In genomic region chr9:89597711-89598707, GRCh38 we compare ENCODE assay signal across 8 cellular contexts. TPM values are rescaled to one million over a fixed set of nuclear protein-coding genes. Genes with fewer than 3 reads are reported as not detected.
DNase-seq lines count a peak whose midpoint lies in the region; ATAC-seq and TF ChIP-seq lines count a peak whose summit lies in the region.

No MANE protein-coding gene starts in this region.

- peaks cover 28% of the 10 kb centered on the region for H3K27me3 Mint-ChIP-seq in T-helper 2 cell treated with Interferon-gamma antibody and Interleukin-4, amounts not matched to agents 5 μg/mL and 100 μg/mL, for 36 hours (ENCODE audit: low read depth)
- peaks cover 7 to 19% (median 8%) of the 10 kb centered on the region in 3 donors for H3K27me3 Mint-ChIP-seq in immature natural killer cell (ENCODE audit: low read depth in 3 of 3)

- peaks cover 10% of the 10 kb centered on the region for H3K27me3 ChIP-seq in brain microvascular endothelial cell (replicated peaks)

- no peak for ATAC-seq in GM21529 (IDR thresholded peaks at IDR 0.05; ENCODE audit: unreplicated experiment)

- no peak overlapping the region for H3K27ac Mint-ChIP-seq in T-helper 2 cell treated with Interferon-gamma antibody and Interleukin-4, amounts not matched to agents 5 μg/mL and 100 μg/mL, for 36 hours
- no peak overlapping the region for H3K27ac Mint-ChIP-seq in immature natural killer cell

- peaks cover 7% of the 10 kb centered on the region for H3K4me1 Mint-ChIP-seq in T-helper 2 cell treated with Interferon-gamma antibody and Interleukin-4, amounts not matched to agents 5 μg/mL and 100 μg/mL, for 36 hours (ENCODE audit: low read depth)
- H3K4me1 Mint-ChIP-seq in immature natural killer cell = peaks cover 15 to 20% of the 10 kb centered on the region in 2 donors

- TF ChIP-seq RAD21 in Ishikawa (IDR thresholded peaks at IDR 0.05; ENCODE audit: low read depth) = peak; percentile 97

- H3K36me3 Mint-ChIP-seq in T-helper 2 cell treated with Interferon-gamma antibody and Interleukin-4, amounts not matched to agents 5 μg/mL and 100 μg/mL, for 36 hours (ENCODE audit: low read depth) = no peaks in the 10 kb centered on the region
- no peaks in the 10 kb centered on the region for H3K36me3 Mint-ChIP-seq in immature natural killer cell

- TF ChIP-seq CTCF in brain microvascular endothelial cell (IDR thresholded peaks at IDR 0.05; ENCODE audit: low read depth, low read length, missing control alignments) = peak; percentile 81

- H3K36me3 ChIP-seq in brain microvascular endothelial cell (replicated peaks) = no peaks in the 10 kb centered on the region

- peak; percentile 79 for DNase-seq in ELF-1 (ENCODE audit: low read depth, low spot score)
- DNase-seq in T-helper 2 cell treated with Interferon-gamma antibody and Interleukin-4, amounts not matched to agents 5 μg/mL and 100 μg/mL, for 36 hours (ENCODE audit: low spot score) = peak; percentile 45
- peak; percentile 59 for DNase-seq in brain microvascular endothelial cell
- peak; percentile 31 to 40 (median 32) for DNase-seq in immature natural killer cell
- peak; percentile 42 for DNase-seq in stimulated activated CD4-positive, alpha-beta T cell treated with anti-CD3 and anti-CD28 coated beads, Interleukin-12 subunit alpha, Interleukin-12 subunit beta, amount 100 ng/mL, for 4 hours
- DNase-seq in NCI-H1048 (lab: John Stamatoyannopoulos, UW) = no peak

- in situ Hi-C loops in brain microvascular endothelial cell (cut with HindIII; ENCODE audit: low pct_ligation_motif_present, low sequenced_read_pairs) = no loop called here

- TF ChIP-seq EP300 in Ishikawa (IDR thresholded peaks at IDR 0.05; ENCODE audit: borderline replicate concordance) = no peak

- no peaks in the 10 kb centered on the region for H3K9me3 Mint-ChIP-seq in T-helper 2 cell treated with Interferon-gamma antibody and Interleukin-4, amounts not matched to agents 5 μg/mL and 100 μg/mL, for 36 hours
- no peaks in the 10 kb centered on the region for H3K9me3 Mint-ChIP-seq in immature natural killer cell

- no peak overlapping the region for H3K4me3 ChIP-seq in brain microvascular endothelial cell (ENCODE audit: low read depth, low read length)

- H3K27ac ChIP-seq in brain microvascular endothelial cell = no peak overlapping the region

- no peak overlapping the region for H3K4me3 Mint-ChIP-seq in T-helper 2 cell treated with Interferon-gamma antibody and Interleukin-4, amounts not matched to agents 5 μg/mL and 100 μg/mL, for 36 hours
- H3K4me3 Mint-ChIP-seq in immature natural killer cell = no peak overlapping the region

TF ChIP-seq in Ishikawa, 13 proteins besides CTCF, POLR2A, EP300 and RAD21:
- TF ChIP-seq NFIC (IDR thresholded peaks at IDR 0.05) (no peak), TCF12 (IDR thresholded peaks at IDR 0.05; ENCODE audit: low read depth) (no peak), CREB1 (IDR thresholded peaks at IDR 0.05; ENCODE audit: low read depth) (no peak), ZBTB7A (IDR thresholded peaks at IDR 0.05; ENCODE audit: low read depth) (no peak), USF1 (IDR thresholded peaks at IDR 0.05) (no peak), CEBPB (IDR thresholded peaks at IDR 0.05) (no peak), TEAD4 (IDR thresholded peaks at IDR 0.05) (no peak)

RNA-seq across cellular contexts. Expression of gene GADD45G, which starts 6.8 kb away (rescaled TPM):
- 1 to 10 TPM in 2 of 3 donors, not detected in 1; 1.6 to 2.3 TPM for polyA plus RNA-seq in immature natural killer cell
